8 cellular contexts compared by ENCODE assay signal in genomic region chr12:53695148-53696138, GRCh38.
A peak's percentile ranks its signal among the peaks of the same experiment; 100 is the strongest.
DNase-seq lines count a peak whose midpoint lies in the region; ATAC-seq and TF ChIP-seq lines count a peak whose summit lies in the region.

No MANE protein-coding gene starts in this region.

- CTCF ChIA-PET in GM10248 (lab: Yijun Ruan, JAX) = interaction anchor here (0.6 to 19.1 kb wide), 8 partner anchors 12 to 152 kb away, joined by 3 to 434 read pairs (median 5); partner anchors contain the start of genes ATP5MC2 and CISTR

- peaks cover 30% of the 10 kb centered on the region for H3K4me1 Mint-ChIP-seq in stimulated activated naive CD8-positive, alpha-beta T cell treated with anti-CD3 and anti-CD28 coated beads, Interleukin-15, Interleukin-2, amounts not matched to agents 100 ng/mL and 50 ng/mL, for 24 hours (ENCODE audit: low read depth)

- peak overlapping the region; percentile 72 for H3K4me3 Mint-ChIP-seq in stimulated activated naive CD8-positive, alpha-beta T cell treated with anti-CD3 and anti-CD28 coated beads, Interleukin-15, Interleukin-2, amounts not matched to agents 100 ng/mL and 50 ng/mL, for 24 hours

- H3K9me3 Mint-ChIP-seq in stimulated activated naive CD8-positive, alpha-beta T cell treated with anti-CD3 and anti-CD28 coated beads, Interleukin-15, Interleukin-2, amounts not matched to agents 100 ng/mL and 50 ng/mL, for 24 hours = no peaks in the 10 kb centered on the region

- no peak for TF ChIP-seq CTCF in GM10248 (IDR thresholded peaks at IDR 0.05; ENCODE audit: control extremely low read depth, extremely low read depth, low read depth, missing control alignments)
- peak; percentile 18 for TF ChIP-seq CTCF in cardiac fibroblast (IDR thresholded peaks at IDR 0.05; ENCODE audit: low read depth, low read length)

- H3K27ac Mint-ChIP-seq in stimulated activated naive CD8-positive, alpha-beta T cell treated with anti-CD3 and anti-CD28 coated beads, Interleukin-15, Interleukin-2, amounts not matched to agents 100 ng/mL and 50 ng/mL, for 24 hours = no peak overlapping the region

- H3K36me3 Mint-ChIP-seq in stimulated activated naive CD8-positive, alpha-beta T cell treated with anti-CD3 and anti-CD28 coated beads, Interleukin-15, Interleukin-2, amounts not matched to agents 100 ng/mL and 50 ng/mL, for 24 hours (ENCODE audit: low read depth) = no peaks in the 10 kb centered on the region

- DNase-seq in GM10248 (ENCODE audit: extremely low spot score) (peak; percentile 38), T-helper 2 cell (peak in 3 of 5 experiments; percentile 12 to 23 (median 13)), cardiac fibroblast (ENCODE audit: low read depth in 2 of 2) (peak; percentile 52 to 77), left kidney (ENCODE audit: low read depth, low spot score) (peak; percentile 84), MV-4-11 (lab: John Stamatoyannopoulos, UW) (no peak), NOMO-1 (lab: John Stamatoyannopoulos, UW; ENCODE audit: unreplicated experiment in 2 of 2) (no peak)

- POLR2A ChIA-PET in GM10248 (lab: Yijun Ruan, JAX) = no interaction called here

- H3K4me3 ChIP-seq in cardiac fibroblast (replicated peaks in 1 of 2; ENCODE audit: low read depth in 2 of 2, low read length in 2 of 2) = peak overlapping the region; percentile 21 to 28

- ATAC-seq in HG02571 (IDR thresholded peaks at IDR 0.05; ENCODE audit: unreplicated experiment) = no peak

- H3K27me3 Mint-ChIP-seq in stimulated activated naive CD8-positive, alpha-beta T cell treated with anti-CD3 and anti-CD28 coated beads, Interleukin-15, Interleukin-2, amounts not matched to agents 100 ng/mL and 50 ng/mL, for 24 hours = peaks cover 89% of the 10 kb centered on the region

Comparison
In these comparisons a context has a peak if more than half of its experiments do, and no peak if none do; other contexts are left out.
1. DNase-seq: peak in GM10248 (single experiment), T-helper 2 cell (3 of 5), cardiac fibroblast (2 of 2) and left kidney (single experiment); none in MV-4-11 (single experiment) and NOMO-1 (0 of 2).